24 cellular contexts compared by ENCODE assay signal in genomic region chr2:172740871-172741270, GRCh38. TPM values are rescaled to one million over a fixed set of nuclear protein-coding genes. Genes with fewer than 3 reads are reported as not detected.
"Had no signal": no experiment of that assay in that cellular context is flagged by ENCODE, and none has a peak within 500 bp of the region (broad histone marks: within the 10 kb centered on the region; RNA-seq: fewer than 3 reads in every experiment).

No MANE protein-coding gene starts in this region.

- H3K36me3 ChIP-seq: adrenal gland, breast epithelium, SJSA1 had no signal

- ATAC-seq: PC-3 had no signal

- H3K4me3 ChIP-seq: adrenal gland, breast epithelium, SJSA1 had no signal

- DNase-seq: activated B cell treated with CpG ODN at 0.5 μM for 24 hours; activated CD4-positive, alpha-beta memory T cell treated with anti-CD3 and anti-CD28 coated beads for 36 hours; activated CD4-positive, alpha-beta T cell treated with anti-CD3 and anti-CD28 coated beads, Interleukin-2, amount 10 ng/mL, durations not matched to agents 7 days and 5 days; activated naive CD4-positive, alpha-beta T cell treated with anti-CD3 and anti-CD28 coated beads, Interleukin-2, amount 50 U/mL, for 16 hours; activated naive CD8-positive, alpha-beta T cell treated with anti-CD3 and anti-CD28 coated beads, Interleukin-2, amount 10 ng/mL, durations not matched to agents 7 days and 5 days; activated T-cell treated with anti-CD3 and anti-CD28 coated beads for 4 hours; activated T-cell treated with anti-CD3 and anti-CD28 coated beads, Interleukin-2, amount 50 U/mL, for 48 hours; adrenal gland; aorta; KG1; NCI-H1048; NCI-H146; NCI-H187 treated with DMSO at 0.1 percent for 48 hours; NCI-H2081 treated with DMSO at 0.1 percent for 48 hours; NCI-H446; NCI-H774; PC-3; SHP77; T-helper 2 cell; T1000 had no signal

- H3K4me3 Mint-ChIP-seq: activated B cell treated with CpG ODN at 0.5 μM for 24 hours; activated CD4-positive, alpha-beta memory T cell treated with anti-CD3 and anti-CD28 coated beads for 36 hours; activated CD4-positive, alpha-beta T cell treated with anti-CD3 and anti-CD28 coated beads, Interleukin-2, amount 10 ng/mL, durations not matched to agents 7 days and 5 days; activated naive CD8-positive, alpha-beta T cell treated with anti-CD3 and anti-CD28 coated beads, Interleukin-2, amount 10 ng/mL, durations not matched to agents 7 days and 5 days had no signal

- H3K27ac ChIP-seq: adrenal gland, breast epithelium, SJSA1 had no signal

- H3K27ac Mint-ChIP-seq: activated B cell treated with CpG ODN at 0.5 μM for 24 hours; activated CD4-positive, alpha-beta memory T cell treated with anti-CD3 and anti-CD28 coated beads for 36 hours; activated CD4-positive, alpha-beta T cell treated with anti-CD3 and anti-CD28 coated beads, Interleukin-2, amount 10 ng/mL, durations not matched to agents 7 days and 5 days; activated naive CD8-positive, alpha-beta T cell treated with anti-CD3 and anti-CD28 coated beads, Interleukin-2, amount 10 ng/mL, durations not matched to agents 7 days and 5 days; activated T-helper 2 cell treated with anti-CD3 and anti-CD28 coated beads, Interferon-gamma antibody, Interleukin-2, Interleukin-4, amounts not matched to agents 10 μg/mL and 5 μg/mL and 100 μg/mL, durations not matched to agents 14 hours and 24 hours and 36 hours had no signal

- H3K9me3 ChIP-seq: adrenal gland, SJSA1 had no signal

- H3K36me3 Mint-ChIP-seq: activated CD4-positive, alpha-beta memory T cell treated with anti-CD3 and anti-CD28 coated beads for 36 hours; activated naive CD8-positive, alpha-beta T cell treated with anti-CD3 and anti-CD28 coated beads, Interleukin-2, amount 10 ng/mL, durations not matched to agents 7 days and 5 days had no signal

RNA-seq across cellular contexts. Expression of gene RAPGEF4, which starts 5.2 kb away (rescaled TPM):
- total RNA-seq: activated B cell treated with CpG ODN at 0.5 μM for 24 hours; activated CD8-positive, alpha-beta memory T cell treated with anti-CD3 and anti-CD28 coated beads for 36 hours had no signal
